ENCODE assay signal across 6 cellular contexts in the genomic region with DNA sequence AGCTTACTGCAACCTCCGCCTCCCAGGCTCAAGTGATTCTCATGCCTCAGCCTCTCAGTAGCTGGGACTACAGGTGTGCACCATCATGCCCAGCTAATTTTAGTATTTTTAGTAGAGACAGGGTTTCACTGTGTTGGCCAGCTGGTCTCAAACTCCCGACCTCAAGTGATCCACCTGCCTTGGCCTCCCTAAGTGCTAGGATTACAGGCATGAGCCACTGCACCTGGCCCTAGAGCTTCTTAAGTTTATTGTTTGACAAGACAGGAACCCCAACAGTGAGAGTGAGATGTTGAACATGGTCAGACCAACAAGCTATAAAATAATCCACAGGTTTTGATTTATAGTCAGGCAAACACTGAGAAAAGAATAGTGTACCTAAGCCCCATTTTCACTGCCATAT.
DNase-seq lines count a peak whose midpoint lies in the region; TF ChIP-seq lines count a peak whose summit lies in the region.
"Not testable (repeated sequence)": the region's sequence is repeated elsewhere in the genome, so short reads cannot be mapped to it uniquely, and the experiment has no call there.

No MANE protein-coding gene starts in this region.

- H3K4me3 ChIP-seq in cardiac muscle cell, result not testable (repeated sequence)

- DNase-seq in COLO668 (lab: John Stamatoyannopoulos, UW; ENCODE audit: unreplicated experiment), result peak; percentile 38
- peak; percentile 10 for DNase-seq in NCI-H1092 treated with DMSO at 0.1 percent for 48 hours (lab: John Stamatoyannopoulos, UW)
- peak; percentile 93 for DNase-seq in NCI-H187 treated with DMSO at 0.1 percent for 48 hours (lab: John Stamatoyannopoulos, UW)
- DNase-seq in NCI-H69 (lab: John Stamatoyannopoulos, UW), result peak; percentile 57
- DNase-seq in SHP77 treated with DMSO at 0.1 percent for 48 hours (lab: John Stamatoyannopoulos, UW), result peak; percentile 36
- DNase-seq in cardiac muscle cell (ENCODE audit: low read depth in 1 of 2, low spot score in 1 of 2), result not testable (repeated sequence)

- not testable (repeated sequence) for H3K27me3 ChIP-seq in cardiac muscle cell

- not testable (repeated sequence) for TF ChIP-seq CTCF in cardiac muscle cell (IDR thresholded peaks at IDR 0.05; ENCODE audit: low read depth, low read length)

- peak overlapping the region; percentile 89 for H3K27ac ChIP-seq in cardiac muscle cell

- H3K36me3 ChIP-seq in cardiac muscle cell, result peaks cover 36% of the 10 kb centered on the region

- peaks cover 56% of the 10 kb centered on the region for H3K4me1 ChIP-seq in cardiac muscle cell (ENCODE audit: low read depth)

- not testable (repeated sequence) for H3K9me3 ChIP-seq in cardiac muscle cell (ENCODE audit: low read depth)
